In the genomic region with DNA sequence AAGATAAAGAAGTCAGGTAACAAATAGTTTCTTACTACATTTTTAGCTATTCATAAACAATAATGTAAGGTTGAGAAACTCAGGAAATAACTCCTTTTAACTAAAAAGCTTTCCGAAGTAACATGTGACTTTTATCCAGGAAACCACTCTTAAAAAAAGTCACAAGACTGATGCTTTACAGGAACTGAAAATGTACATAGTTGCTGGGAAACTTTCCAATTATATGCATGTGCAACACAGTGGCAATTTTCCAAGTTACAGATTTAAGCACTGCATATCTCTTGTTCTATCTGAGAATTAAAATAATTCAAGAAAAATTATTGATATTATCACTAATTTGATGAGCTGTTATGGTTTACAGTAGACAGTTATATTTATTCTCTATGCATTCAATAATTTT, we compare ENCODE assay signal across 26 cellular contexts.
A peak's percentile ranks its signal among the peaks of the same experiment; 100 is the strongest.
DNase-seq lines count a peak whose midpoint lies in the region; TF ChIP-seq lines count a peak whose summit lies in the region.
"Had no signal": no experiment of that assay in that cellular context is flagged by ENCODE, and none has a peak within 500 bp of the region (broad histone marks: within the 10 kb centered on the region; RNA-seq: fewer than 3 reads in every experiment).

No MANE protein-coding gene starts in this region.

- H2AFZ ChIP-seq in mesenchymal stem cell (ENCODE audit: low read depth, low read length) = no peak overlapping the region
- H2AFZ ChIP-seq: neural progenitor cell, PC-9 had no signal

- no peak overlapping the region for H2BK12ac ChIP-seq in mesenchymal stem cell (ENCODE audit: low read length in 2 of 2)

- no peak for TF ChIP-seq POLR2A in erythroblast (IDR thresholded peaks at IDR 0.05; ENCODE audit: low read length)

- no peak overlapping the region for H3K23ac ChIP-seq in mesenchymal stem cell (ENCODE audit: low read length in 2 of 2)

- H3K9ac ChIP-seq in mesenchymal stem cell (ENCODE audit: low read length) = no peak overlapping the region
- H3K9ac ChIP-seq: neural progenitor cell had no signal

- H3K4me3 ChIP-seq in mesenchymal stem cell (ENCODE audit: insufficient read depth in 1 of 2, low read depth in 1 of 2, low read length in 2 of 2) = no peak overlapping the region
- H3K4me3 ChIP-seq: adrenal gland, cardiac muscle cell, gastrocnemius medialis, neural progenitor cell, PC-9, psoas muscle, upper lobe of left lung had no signal

- no peak overlapping the region for H3K27ac ChIP-seq in mesenchymal stem cell (ENCODE audit: low read length, poor library complexity, severe bottlenecking)
- H3K27ac ChIP-seq: adrenal gland, cardiac muscle cell, gastrocnemius medialis, neural progenitor cell, PC-9, psoas muscle, upper lobe of left lung had no signal

- no peaks in the 10 kb centered on the region for H3K36me3 ChIP-seq in mesenchymal stem cell (ENCODE audit: control insufficient read depth in 1 of 2, insufficient read depth in 2 of 2, low read depth in 1 of 2, low read length in 2 of 2)
- H3K36me3 ChIP-seq: adrenal gland, BE2C, cardiac muscle cell, gastrocnemius medialis, neural progenitor cell, upper lobe of left lung had no signal

- no peaks in the 10 kb centered on the region for H3K9me3 ChIP-seq in mesenchymal stem cell (ENCODE audit: control insufficient read depth, low read length)
- H3K9me3 ChIP-seq: adrenal gland, BE2C, gastrocnemius medialis, psoas muscle, upper lobe of left lung had no signal

- H3K79me1 ChIP-seq in mesenchymal stem cell (replicated peaks; ENCODE audit: low read length, poor library complexity, severe bottlenecking) = no peaks in the 10 kb centered on the region

- H2BK120ac ChIP-seq in mesenchymal stem cell (ENCODE audit: low read depth, low read length) = no peak overlapping the region

- no peak overlapping the region for H3K18ac ChIP-seq in mesenchymal stem cell (ENCODE audit: low read depth in 1 of 2, low read length in 2 of 2)

- H3K4ac ChIP-seq in mesenchymal stem cell (ENCODE audit: low read depth in 1 of 2, low read length in 2 of 2) = no peak overlapping the region

- DNase-seq in DMS79 treated with DMSO at 0.1 percent for 48 hours (lab: John Stamatoyannopoulos, UW) = peak; percentile 6
- no peak for DNase-seq in DMS79 (lab: John Stamatoyannopoulos, UW)
- DNase-seq in NCI-H1105 (lab: John Stamatoyannopoulos, UW) = peak; percentile 37
- DNase-seq in RPMI8226 = peak; percentile 73
- DNase-seq in mesenchymal stem cell = peak; percentile 80
- no peak for DNase-seq in erythroblast (lab: John Stamatoyannopoulos, UW)
- no peak for DNase-seq in NCI-H1930 (lab: John Stamatoyannopoulos, UW)
- no peak for DNase-seq in GOT3 (lab: John Stamatoyannopoulos, UW)
- DNase-seq: 8988T; activated CD4-positive, CD25-positive, alpha-beta regulatory T cell treated with anti-CD3 and anti-CD28 coated beads, Interleukin-2, amount 50 U/mL, for 72 hours; activated CD8-positive, alpha-beta memory T cell treated with anti-CD3 and anti-CD28 coated beads, Interleukin-2, amount 10 ng/mL, durations not matched to agents 7 days and 5 days; adrenal gland; BE2C; gastrocnemius medialis; GF-D8; left colon; NCI-H524; PC-9; psoas muscle; small intestine; stimulated activated CD4-positive, alpha-beta T cell treated with anti-CD3 and anti-CD28 coated beads, Interleukin-4, amount 100 ng/mL, for 1 hour; stimulated activated naive CD8-positive, alpha-beta T cell treated with anti-CD3 and anti-CD28 coated beads, Interleukin-15, amount 100 ng/mL, for 72 hours; T-helper 9 cell; upper lobe of left lung had no signal

- no peak overlapping the region for H2AK5ac ChIP-seq in mesenchymal stem cell (ENCODE audit: low read length, severe bottlenecking)

- no peak overlapping the region for H3K4me2 ChIP-seq in mesenchymal stem cell (ENCODE audit: low read length, poor library complexity, severe bottlenecking)
- H3K4me2 ChIP-seq: neural progenitor cell, PC-9 had no signal

- H2BK15ac ChIP-seq in mesenchymal stem cell (ENCODE audit: low read depth, poor library complexity, severe bottlenecking) = no peak overlapping the region

- no peak overlapping the region for H2BK5ac ChIP-seq in mesenchymal stem cell (ENCODE audit: low read depth, low read length, poor library complexity, severe bottlenecking)

- no peaks in the 10 kb centered on the region for H3K27me3 ChIP-seq in mesenchymal stem cell (ENCODE audit: control insufficient read depth in 1 of 2, insufficient read depth in 1 of 2, low read length in 2 of 2)
- H3K27me3 ChIP-seq: adrenal gland, BE2C, cardiac muscle cell, gastrocnemius medialis, neural progenitor cell, upper lobe of left lung had no signal

- H4K91ac ChIP-seq in mesenchymal stem cell (ENCODE audit: low read length) = no peak overlapping the region

- H3K4me1 ChIP-seq in mesenchymal stem cell (ENCODE audit: control insufficient read depth, insufficient read depth, low read depth, low read length) = no peaks in the 10 kb centered on the region
- H3K4me1 ChIP-seq: adrenal gland, gastrocnemius medialis, neural progenitor cell, psoas muscle, upper lobe of left lung had no signal

- WGBS in mesenchymal stem cell = 20% methylated on average over 1 of the region's 1 CpG

- H3K14ac ChIP-seq in mesenchymal stem cell (ENCODE audit: low read length in 2 of 2) = no peak overlapping the region

- no peak overlapping the region for H4K8ac ChIP-seq in mesenchymal stem cell (ENCODE audit: low read length)

Comparison
In these comparisons a context has a peak if more than half of its experiments do, and no peak if none do; other contexts are left out.
1. DNase-seq: peak in DMS79 treated with DMSO at 0.1 percent for 48 hours (single experiment), NCI-H1105 (single experiment), RPMI8226 (single experiment) and mesenchymal stem cell (single experiment); none in DMS79 (single experiment), erythroblast (0 of 2), NCI-H1930 (0 of 2) and GOT3 (single experiment).